Comparison of ENCODE assay signal across 12 cellular contexts in the genomic region with DNA sequence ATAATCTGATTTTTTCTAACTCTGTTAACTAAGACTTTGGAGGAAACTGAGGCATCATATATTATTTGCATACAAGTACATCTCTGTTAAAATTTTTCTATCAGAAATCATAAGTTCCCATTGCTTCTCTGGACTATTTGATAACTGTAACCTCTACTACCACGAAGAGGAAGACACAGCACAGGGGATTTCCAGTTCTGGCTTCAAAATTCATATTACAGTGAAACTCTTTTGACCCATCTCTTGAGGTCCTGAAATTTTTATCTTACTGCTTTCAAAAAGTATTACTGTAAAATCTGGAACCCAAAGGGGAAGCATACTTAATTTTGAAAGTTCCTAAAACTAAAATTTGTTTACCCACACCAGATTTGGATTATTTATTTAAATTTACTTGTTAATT. TPM values are rescaled to one million over a fixed set of nuclear protein-coding genes. Genes with fewer than 3 reads are reported as not detected.
A peak's percentile ranks its signal among the peaks of the same experiment; 100 is the strongest.
DNase-seq lines count a peak whose midpoint lies in the region; ATAC-seq and TF ChIP-seq lines count a peak whose summit lies in the region.
"Had no signal": no experiment of that assay in that cellular context is flagged by ENCODE, and none has a peak within 500 bp of the region (broad histone marks: within the 10 kb centered on the region; RNA-seq: fewer than 3 reads in every experiment).

No MANE protein-coding gene starts in this region.

- no peaks in the 10 kb centered on the region for H3K9me3 ChIP-seq in right atrium auricular region
- no peaks in the 10 kb centered on the region for H3K9me3 ChIP-seq in gastroesophageal sphincter
- H3K9me3 ChIP-seq in upper lobe of left lung, result no peaks in the 10 kb centered on the region

- peaks cover 0 to 2% of the 10 kb centered on the region in 2 donors for H3K9me3 Mint-ChIP-seq in stimulated activated naive B cell treated with anti-CD40 and anti-IgM and Interleukin-4, amounts not matched to agents 10 μg/mL and 1 μg/mL and 100 μg/mL, for 72 hours

- peaks cover 0 to 45% of the 10 kb centered on the region in 2 donors for H3K4me1 ChIP-seq in right atrium auricular region
- peaks cover 12 to 86% (median 15%) of the 10 kb centered on the region in 3 donors for H3K4me1 ChIP-seq in gastroesophageal sphincter
- peaks cover 39 to 60% (median 48%) of the 10 kb centered on the region in 4 donors for H3K4me1 ChIP-seq in upper lobe of left lung

- H3K4me3 Mint-ChIP-seq in stimulated activated naive B cell treated with anti-CD40 and anti-IgM and Interleukin-4, amounts not matched to agents 10 μg/mL and 1 μg/mL and 100 μg/mL, for 72 hours, result no peak overlapping the region

- ATAC-seq in HG03378 (IDR thresholded peaks at IDR 0.05; ENCODE audit: unreplicated experiment) (peak; percentile 34), gastroesophageal sphincter (no peak), upper lobe of left lung (ENCODE audit: low FRiP score in 2 of 2) (no peak)
- no peak for ATAC-seq in stimulated activated naive B cell treated with anti-CD40 and anti-IgM and Interleukin-4, amounts not matched to agents 10 μg/mL and 1 μg/mL and 100 μg/mL, for 72 hours (replicated peaks)

- no peak for DNase-seq in right atrium auricular region (ENCODE audit: low spot score)
- DNase-seq in cardiac septum (ENCODE audit: low spot score), result no peak
- no peak for DNase-seq in upper lobe of left lung
- no peak for DNase-seq in iPS-NIHi7 (ENCODE audit: extremely low spot score)
- DNase-seq in EL, result no peak
- no peak for DNase-seq in stimulated activated naive B cell treated with anti-CD40 and anti-IgM and Interleukin-4, amounts not matched to agents 10 μg/mL and 1 μg/mL and 100 μg/mL, for 72 hours
- DNase-seq: amygdala, NCI-H187 had no signal

- intact Hi-C loops in cardiac septum (cut with DNase I), result loop anchor here (10.0 kb wide), 1 partner anchor 205 kb away; no protein-coding TSS in a partner anchor

- H3K36me3 ChIP-seq in right atrium auricular region (no peaks in the 10 kb centered on the region), gastroesophageal sphincter (no peaks in the 10 kb centered on the region), upper lobe of left lung (peaks cover 0 to 9% (median 0%) of the 10 kb centered on the region in 4 donors)

- no peak for TF ChIP-seq EP300 in gastroesophageal sphincter (IDR thresholded peaks at IDR 0.05)
- TF ChIP-seq EP300 in upper lobe of left lung (IDR thresholded peaks at IDR 0.05), result no peak

- H3K36me3 Mint-ChIP-seq in stimulated activated naive B cell treated with anti-CD40 and anti-IgM and Interleukin-4, amounts not matched to agents 10 μg/mL and 1 μg/mL and 100 μg/mL, for 72 hours, result peaks cover 5 to 7% of the 10 kb centered on the region in 2 donors

- no peak overlapping the region for H3K27ac Mint-ChIP-seq in stimulated activated naive B cell treated with anti-CD40 and anti-IgM and Interleukin-4, amounts not matched to agents 10 μg/mL and 1 μg/mL and 100 μg/mL, for 72 hours

- H3K4me1 Mint-ChIP-seq in stimulated activated naive B cell treated with anti-CD40 and anti-IgM and Interleukin-4, amounts not matched to agents 10 μg/mL and 1 μg/mL and 100 μg/mL, for 72 hours, result peaks cover 30 to 51% of the 10 kb centered on the region in 2 donors

- no peaks in the 10 kb centered on the region for H3K27me3 Mint-ChIP-seq in stimulated activated naive B cell treated with anti-CD40 and anti-IgM and Interleukin-4, amounts not matched to agents 10 μg/mL and 1 μg/mL and 100 μg/mL, for 72 hours

- no peak for TF ChIP-seq POLR2A in gastroesophageal sphincter (IDR thresholded peaks at IDR 0.05)
- TF ChIP-seq POLR2A in upper lobe of left lung (IDR thresholded peaks at IDR 0.05), result no peak

- H3K27me3 ChIP-seq in right atrium auricular region (no peaks in the 10 kb centered on the region), gastroesophageal sphincter (no peaks in the 10 kb centered on the region), upper lobe of left lung (no peaks in the 10 kb centered on the region)

- H3K27ac ChIP-seq in right atrium auricular region (peak overlapping the region; percentile 11 to 42), gastroesophageal sphincter (peak overlapping the region in 3 of 4 donors; percentile 8 to 56 (median 18)), upper lobe of left lung (peak overlapping the region in 3 of 4 donors; percentile 13 to 64 (median 26))
- H3K27ac ChIP-seq: C4-2B, SK-N-MC had no signal

- no peak for TF ChIP-seq CTCF in right atrium auricular region (IDR thresholded peaks at IDR 0.05)
- no peak for TF ChIP-seq CTCF in gastroesophageal sphincter (IDR thresholded peaks at IDR 0.05)
- no peak for TF ChIP-seq CTCF in upper lobe of left lung (IDR thresholded peaks at IDR 0.05)

- 17 to 18% methylated on average over 1 of the region's 1 CpG for WGBS in gastroesophageal sphincter (ENCODE audit: low coverage in 1 of 2), 2 donors
- WGBS in upper lobe of left lung, 2 donors, result 0 to 29% methylated on average over 1 of the region's 1 CpG

- H3K4me3 ChIP-seq in right atrium auricular region, result no peak overlapping the region
- no peak overlapping the region for H3K4me3 ChIP-seq in gastroesophageal sphincter
- H3K4me3 ChIP-seq in upper lobe of left lung, result peak overlapping the region in 1 of 4 donors; percentile 67
- H3K4me3 ChIP-seq: SK-N-MC had no signal

RNA-seq across cellular contexts. Expression of gene PLSCR1, which starts 4.2 kb away (rescaled TPM):
- total RNA-seq in right atrium auricular region, result 10 to 100 TPM; 42.7 to 43.1 TPM
- 43.5 TPM for total RNA-seq in cardiac septum
- total RNA-seq in gastroesophageal sphincter, result 100 to 1,000 TPM in 2 of 4 donors, 10 to 100 TPM in 2; 37.1 to 190 (median 88.7) TPM
- total RNA-seq in upper lobe of left lung, result 100 to 1,000 TPM in 3 of 6 donors, 10 to 100 TPM in 3; 77.4 to 173 (median 97.0) TPM
